Comparison of ENCODE assay signal across 1 cellular context in genomic region chr20:53660947-53661381, GRCh38.
TF ChIP-seq lines count a peak whose summit lies in the region.

No MANE protein-coding gene starts in this region.

TF ChIP-seq in HepG2, 621 proteins besides CTCF, POLR2A, EP300 and RAD21 (continued from another document):
- TF ChIP-seq XRCC5 (optimal IDR thresholded peaks at IDR 0.05; ENCODE audit: low read length) (no peak), RCOR2 (CRISPR knock-in tag; IDR thresholded peaks at IDR 0.05) (no peak), ZNF614 (CRISPR knock-in tag; IDR thresholded peaks at IDR 0.05; ENCODE audit: borderline replicate concordance) (no peak; the same call in 1 of the 2 replicates), CENPX (CRISPR knock-in tag; IDR thresholded peaks at IDR 0.05) (no peak), FOXM1 (CRISPR knock-in tag; IDR thresholded peaks at IDR 0.05) (no peak), TAF1 (CRISPR knock-in tag; IDR thresholded peaks at IDR 0.05) (no peak), IKZF4 (CRISPR knock-in tag; IDR thresholded peaks at IDR 0.05; ENCODE audit: borderline replicate concordance, low read depth, not compliant biosample characterization) (no peak), ZNF264 (CRISPR knock-in tag; IDR thresholded peaks at IDR 0.05) (no peak), MXI1 (IDR thresholded peaks at IDR 0.05; ENCODE audit: borderline replicate concordance, low read depth, low read length) (no peak), SRSF1 (optimal IDR thresholded peaks at IDR 0.05; ENCODE audit: low read depth, low read length) (no peak), ARNTL (CRISPR knock-in tag; IDR thresholded peaks at IDR 0.05) (no peak), TRAFD1 (CRISPR knock-in tag; IDR thresholded peaks at IDR 0.05; ENCODE audit: borderline replicate concordance) (no peak), GLI4 (CRISPR knock-in tag; IDR thresholded peaks at IDR 0.05; ENCODE audit: borderline replicate concordance) (0 out of 2 replicates have a peak, but pooled peaks have one; percentile 25), ZNF235 (CRISPR knock-in tag; IDR thresholded peaks at IDR 0.05; ENCODE audit: borderline replicate concordance) (no peak), ZNF557 (CRISPR knock-in tag; IDR thresholded peaks at IDR 0.05) (no peak), MEIS1 (CRISPR knock-in tag; IDR thresholded peaks at IDR 0.05; ENCODE audit: borderline replicate concordance) (no peak)
